ENCODE assay signal across 16 cellular contexts in genomic region chr4:129926936-129927335, GRCh38.
DNase-seq lines count a peak whose midpoint lies in the region; ATAC-seq and TF ChIP-seq lines count a peak whose summit lies in the region.
"Had no signal": no experiment of that assay in that cellular context is flagged by ENCODE, and none has a peak within 500 bp of the region (broad histone marks: within the 10 kb centered on the region; RNA-seq: fewer than 3 reads in every experiment).

No MANE protein-coding gene starts in this region.

- no peaks in the 10 kb centered on the region for H3K36me3 ChIP-seq in mammary epithelial cell (ENCODE audit: insufficient read depth, low read length)
- H3K36me3 ChIP-seq in endodermal cell (ENCODE audit: control insufficient read depth, insufficient read depth, low read length): no peaks in the 10 kb centered on the region
- no peaks in the 10 kb centered on the region for H3K36me3 ChIP-seq in heart right ventricle
- H3K36me3 ChIP-seq: lower lobe of right lung, WERI-Rb-1 had no signal

- no peaks in the 10 kb centered on the region for H3K79me2 ChIP-seq in mammary epithelial cell (ENCODE audit: insufficient read depth, low read length)

- ATAC-seq in HG02588 (IDR thresholded peaks at IDR 0.05; ENCODE audit: unreplicated experiment) (no peak), heart right ventricle (no peak)
- ATAC-seq: lower lobe of right lung, sciatic nerve had no signal

- H3K27me3 Mint-ChIP-seq in MCF 10A (ENCODE audit: insufficient read depth, unreplicated experiment) (no peaks in the 10 kb centered on the region), endodermal cell (ENCODE audit: insufficient read depth) (no peaks in the 10 kb centered on the region)

- intact Hi-C loops in MCF 10A (cut with micrococcal nuclease): loop anchor here (5.0 kb wide), 3 partner anchors 410 to 880 kb away; no protein-coding TSS in a partner anchor
- intact Hi-C loops in mammary epithelial cell (cut with micrococcal nuclease): loop anchor here (10.0 kb wide), 1 partner anchor 562 kb away; no protein-coding TSS in a partner anchor
- intact Hi-C loops in heart right ventricle (cut with DNase I): no loop called here

- H3K36me3 Mint-ChIP-seq in MCF 10A (ENCODE audit: insufficient read depth, unreplicated experiment) (no peaks in the 10 kb centered on the region), endodermal cell (ENCODE audit: low read depth) (no peaks in the 10 kb centered on the region)

- dilution Hi-C loops in mammary epithelial cell (cut with HindIII; ENCODE audit: low sequenced_read_pairs): no loop called here

- no peak overlapping the region for H3K4me2 ChIP-seq in mammary epithelial cell (ENCODE audit: insufficient read depth, low read depth, low read length)

- in situ Hi-C loops in mammary epithelial cell (cut with MboI; ENCODE audit: low sequenced_read_pairs in 2 of 2): no loop called here

- no peaks in the 10 kb centered on the region for H3K9me3 Mint-ChIP-seq in MCF 10A (ENCODE audit: unreplicated experiment)
- no peaks in the 10 kb centered on the region for H3K9me3 Mint-ChIP-seq in endodermal cell
- H3K9me3 Mint-ChIP-seq: activated T-helper 2 cell treated with anti-CD3 and anti-CD28 coated beads, Interferon-gamma antibody, Interleukin-2, Interleukin-4, amounts not matched to agents 10 μg/mL and 5 μg/mL and 100 μg/mL, durations not matched to agents 14 hours and 24 hours and 36 hours had no signal

- no peaks in the 10 kb centered on the region for H4K20me1 ChIP-seq in mammary epithelial cell (ENCODE audit: insufficient read depth, low read length)

- CTCF ChIA-PET in MCF 10A (lab: Yijun Ruan, JAX) (interaction anchor here (0.5 to 2.8 kb wide), 11 partner anchors 401 to 1047 kb away, joined by 3 to 10 read pairs (median 3); no protein-coding TSS in a partner anchor), mammary epithelial cell (lab: Charles Lee; ENCODE audit: low non-redundant PET) (no interaction called here)

- H3K27ac Mint-ChIP-seq in MCF 10A (ENCODE audit: low read depth, unreplicated experiment): no peak overlapping the region
- H3K27ac Mint-ChIP-seq in endodermal cell: no peak overlapping the region
- H3K27ac Mint-ChIP-seq: activated T-helper 2 cell treated with anti-CD3 and anti-CD28 coated beads, Interferon-gamma antibody, Interleukin-2, Interleukin-4, amounts not matched to agents 10 μg/mL and 5 μg/mL and 100 μg/mL, durations not matched to agents 14 hours and 24 hours and 36 hours had no signal

- no peak overlapping the region for H3K9ac ChIP-seq in mammary epithelial cell (ENCODE audit: insufficient read depth, low read length)
- H3K9ac ChIP-seq in endodermal cell (ENCODE audit: extremely low read depth, low read length, poor library complexity, severe bottlenecking): no peak overlapping the region

- no peak overlapping the region for H3K4me3 ChIP-seq in mammary epithelial cell (replicated peaks in 1 of 3; ENCODE audit: insufficient read depth in 1 of 3, low read depth in 2 of 3, low read length in 3 of 3)
- H3K4me3 ChIP-seq in endodermal cell (ENCODE audit: low read length): no peak overlapping the region
- no peak overlapping the region for H3K4me3 ChIP-seq in heart right ventricle
- H3K4me3 ChIP-seq: lower lobe of right lung had no signal

- no peaks in the 10 kb centered on the region for H3K4me1 Mint-ChIP-seq in MCF 10A (ENCODE audit: insufficient read depth, unreplicated experiment)
- no peaks in the 10 kb centered on the region for H3K4me1 Mint-ChIP-seq in endodermal cell

- no peaks in the 10 kb centered on the region for H3K4me1 ChIP-seq in mammary epithelial cell (ENCODE audit: insufficient read depth, low read length)
- peaks cover 3% of the 10 kb centered on the region for H3K4me1 ChIP-seq in endodermal cell (ENCODE audit: control insufficient read depth, insufficient read depth, low read length)
- H3K4me1 ChIP-seq in heart right ventricle: no peaks in the 10 kb centered on the region
- H3K4me1 ChIP-seq: lower lobe of right lung had no signal

- H3K9me3 ChIP-seq in mammary epithelial cell (replicated peaks; ENCODE audit: insufficient read depth, low read length): no peaks in the 10 kb centered on the region
- no peaks in the 10 kb centered on the region for H3K9me3 ChIP-seq in endodermal cell (ENCODE audit: control insufficient read depth, low read length)
- no peaks in the 10 kb centered on the region for H3K9me3 ChIP-seq in heart right ventricle
- H3K9me3 ChIP-seq: lower lobe of right lung had no signal

- POLR2A ChIA-PET in MCF 10A (lab: Yijun Ruan, JAX): no interaction called here

- BruUV-seq in MCF 10A (replicated peaks; lab: Mats Ljungman, UMichigan): no TSS peak
- no TSS peak for BruUV-seq in mammary epithelial cell (replicated peaks; lab: Mats Ljungman, UMichigan)

- no peak overlapping the region for H3K4me3 Mint-ChIP-seq in MCF 10A (ENCODE audit: unreplicated experiment)
- no peak overlapping the region for H3K4me3 Mint-ChIP-seq in endodermal cell

- H3K27me3 ChIP-seq in mammary epithelial cell (ENCODE audit: insufficient read depth, low read length) (no peaks in the 10 kb centered on the region), endodermal cell (ENCODE audit: control insufficient read depth, insufficient read depth, low read length, poor library complexity, severe bottlenecking) (no peaks in the 10 kb centered on the region), heart right ventricle (no peaks in the 10 kb centered on the region)

- H3K27ac ChIP-seq in mammary epithelial cell (ENCODE audit: insufficient read depth, low read depth, low read length) (no peak overlapping the region), endodermal cell (ENCODE audit: low read depth, low read length) (no peak overlapping the region), heart right ventricle (no peak overlapping the region)
- H3K27ac ChIP-seq: lower lobe of right lung, WERI-Rb-1 had no signal

- DNase-seq in MCF 10A (ENCODE audit: unreplicated experiment) (peak; percentile 21), mammary epithelial cell (no peak), NCI-H748 treated with DMSO at 0.1 percent for 48 hours (lab: John Stamatoyannopoulos, UW) (peak; percentile 15), endodermal cell (no peak), superior temporal gyrus (ENCODE audit: extremely low spot score) (peak; percentile 42), NCI-H2107 treated with DMSO at 0.1 percent for 48 hours (lab: John Stamatoyannopoulos, UW; ENCODE audit: unreplicated experiment) (no peak), heart right ventricle (no peak)
- DNase-seq: C1 segment of cervical spinal cord; central memory CD4-positive, alpha-beta T cell; foreskin fibroblast; lower lobe of right lung; NCI-H510A; WERI-Rb-1 had no signal

- no peak overlapping the region for H2AFZ ChIP-seq in mammary epithelial cell (ENCODE audit: low read depth, low read length)

- TF ChIP-seq CTCF in MCF 10A (IDR thresholded peaks at IDR 0.05; ENCODE audit: unreplicated experiment) (peak; percentile 31), mammary epithelial cell (conservative IDR thresholded peaks at IDR 0.05 in 1 of 2, IDR thresholded peaks at IDR 0.05 in 1 of 2; ENCODE audit: extremely low read depth in 1 of 2, insufficient read depth in 1 of 2, low read depth in 1 of 2, low read length in 2 of 2) (peak in 1 of 2 donors; percentile 18), endodermal cell (conservative IDR thresholded peaks at IDR 0.05) (peak; percentile 41), heart right ventricle (IDR thresholded peaks at IDR 0.05) (no peak)

Comparison
In these comparisons a context has a peak if more than half of its experiments do, and no peak if none do; other contexts are left out.
1. DNase-seq: peak in MCF 10A (single experiment), NCI-H748 treated with DMSO at 0.1 percent for 48 hours (single experiment) and superior temporal gyrus (single experiment); none in mammary epithelial cell (single experiment), endodermal cell (single experiment), NCI-H2107 treated with DMSO at 0.1 percent for 48 hours (single experiment) and heart right ventricle (0 of 2).
2. CTCF ChIP-seq: peak in MCF 10A (single experiment) and endodermal cell (single experiment); none in heart right ventricle (0 of 9).
3. intact Hi-C loops: an anchor here in MCF 10A (5.0 kb wide) and mammary epithelial cell (10.0 kb wide); none called in heart right ventricle.